15 cellular contexts compared by ENCODE assay signal in the genomic region with DNA sequence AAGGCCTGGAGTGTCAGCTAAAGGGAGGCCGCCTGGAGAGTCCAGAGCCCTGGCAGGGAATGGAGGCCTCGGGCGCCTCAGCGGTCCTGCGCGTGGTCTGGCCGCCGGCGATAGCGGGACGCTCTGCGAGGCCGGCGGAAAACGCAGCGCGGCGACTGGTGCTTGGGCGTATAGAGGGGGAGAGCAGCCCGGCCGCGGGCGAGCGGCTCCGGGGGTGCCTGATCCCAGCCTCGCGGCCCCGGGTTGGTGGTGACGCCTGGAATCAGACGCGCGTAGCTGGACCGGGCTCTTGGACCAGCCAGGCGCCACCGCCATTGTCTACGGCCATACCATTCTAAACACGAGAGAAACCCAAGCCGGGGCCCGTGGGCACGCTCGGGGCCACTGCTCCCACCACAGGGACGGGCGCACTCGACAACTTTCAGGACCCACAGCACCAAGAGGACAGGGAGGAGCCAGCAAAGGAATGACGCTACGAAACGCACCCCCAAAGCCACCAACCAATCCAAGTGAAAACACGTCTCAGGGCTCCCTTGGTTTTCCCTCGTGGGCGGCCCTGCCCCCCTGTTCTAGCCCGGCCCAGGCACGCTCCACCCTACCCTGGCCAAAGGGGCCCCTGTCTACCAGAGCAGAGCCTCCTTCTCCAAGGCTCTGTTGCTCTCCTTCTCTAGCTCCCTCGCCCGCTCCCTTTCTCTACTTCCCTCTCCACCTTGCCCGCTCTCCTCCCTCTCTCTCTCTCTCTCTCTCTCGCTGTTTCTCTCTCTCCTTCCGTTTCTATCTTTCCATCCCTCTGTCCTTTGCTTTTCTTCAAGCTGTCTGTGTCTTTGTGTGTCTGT. TPM values are rescaled to one million over a fixed set of nuclear protein-coding genes. Genes with fewer than 3 reads are reported as not detected.
DNase-seq lines count a peak whose midpoint lies in the region; ATAC-seq and TF ChIP-seq lines count a peak whose summit lies in the region.
"Had no signal": no experiment of that assay in that cellular context is flagged by ENCODE, and none has a peak within 500 bp of the region (broad histone marks: within the 10 kb centered on the region; RNA-seq: fewer than 3 reads in every experiment).

No MANE protein-coding gene starts in this region.

- CTCF ChIA-PET in CD4-positive, alpha-beta T cell (lab: Charles Lee) = no interaction called here

- no peak for TF ChIP-seq CTCF in CD4-positive, alpha-beta T cell (IDR thresholded peaks at IDR 0.05)
- TF ChIP-seq CTCF in GM13977 (IDR thresholded peaks at IDR 0.05; ENCODE audit: extremely low read depth, insufficient read depth, missing control alignments) = no peak

- POLR2A ChIA-PET in CD4-positive, alpha-beta T cell (lab: Charles Lee) = no interaction called here

- peaks cover 52% of the 10 kb centered on the region for H3K27me3 ChIP-seq in CD4-positive, alpha-beta T cell (ENCODE audit: control insufficient read depth, insufficient read depth, low read length)

- peak overlapping the region; percentile 85 for H3K4me3 Mint-ChIP-seq in CD4-positive, alpha-beta T cell
- H3K4me3 Mint-ChIP-seq in activated T-helper 2 cell treated with anti-CD3 and anti-CD28 coated beads, Interferon-gamma antibody, Interleukin-2, Interleukin-4, amounts not matched to agents 10 μg/mL and 5 μg/mL and 100 μg/mL, durations not matched to agents 14 hours and 24 hours and 36 hours (ENCODE audit: low read depth) = peak overlapping the region; percentile 9
- H3K4me3 Mint-ChIP-seq: nephron progenitor cell had no signal

- peaks cover 65% of the 10 kb centered on the region for H3K27me3 Mint-ChIP-seq in CD4-positive, alpha-beta T cell
- H3K27me3 Mint-ChIP-seq in activated T-helper 2 cell treated with anti-CD3 and anti-CD28 coated beads, Interferon-gamma antibody, Interleukin-2, Interleukin-4, amounts not matched to agents 10 μg/mL and 5 μg/mL and 100 μg/mL, durations not matched to agents 14 hours and 24 hours and 36 hours (ENCODE audit: low read depth) = peaks cover 56% of the 10 kb centered on the region

- H3K27ac Mint-ChIP-seq in CD4-positive, alpha-beta T cell = no peak overlapping the region
- H3K27ac Mint-ChIP-seq in activated T-helper 2 cell treated with anti-CD3 and anti-CD28 coated beads, Interferon-gamma antibody, Interleukin-2, Interleukin-4, amounts not matched to agents 10 μg/mL and 5 μg/mL and 100 μg/mL, durations not matched to agents 14 hours and 24 hours and 36 hours = peak overlapping the region; percentile 70
- H3K27ac Mint-ChIP-seq: nephron progenitor cell had no signal

- H3K27ac ChIP-seq in CD4-positive, alpha-beta T cell (ENCODE audit: low read depth, low read length) = no peak overlapping the region
- H3K27ac ChIP-seq: tibial nerve had no signal

- in situ Hi-C loops in GM13977 (cut with MboI; ENCODE audit: low pct_unique_long_range_greater_than_20kb, low sequenced_read_pairs, unreplicated experiment) = no loop called here

- no peaks in the 10 kb centered on the region for H3K9me3 ChIP-seq in CD4-positive, alpha-beta T cell (ENCODE audit: control insufficient read depth, low read length)

- H3K36me3 Mint-ChIP-seq in CD4-positive, alpha-beta T cell (ENCODE audit: low read depth) = no peaks in the 10 kb centered on the region
- peaks cover 11% of the 10 kb centered on the region for H3K36me3 Mint-ChIP-seq in activated T-helper 2 cell treated with anti-CD3 and anti-CD28 coated beads, Interferon-gamma antibody, Interleukin-2, Interleukin-4, amounts not matched to agents 10 μg/mL and 5 μg/mL and 100 μg/mL, durations not matched to agents 14 hours and 24 hours and 36 hours (ENCODE audit: low read depth)

- intact Hi-C loops in CD4-positive, alpha-beta T cell (cut with DNase I, micrococcal nuclease) = no loop called here
- intact Hi-C loops in activated T-helper 2 cell treated with anti-CD3 and anti-CD28 coated beads, Interferon-gamma antibody, Interleukin-2, Interleukin-4, amounts not matched to agents 10 μg/mL and 5 μg/mL and 100 μg/mL, durations not matched to agents 14 hours and 24 hours and 36 hours (cut with micrococcal nuclease) = no loop called here

- peaks cover 46% of the 10 kb centered on the region for H3K4me1 Mint-ChIP-seq in CD4-positive, alpha-beta T cell (ENCODE audit: low read depth)
- peaks cover 14% of the 10 kb centered on the region for H3K4me1 Mint-ChIP-seq in activated T-helper 2 cell treated with anti-CD3 and anti-CD28 coated beads, Interferon-gamma antibody, Interleukin-2, Interleukin-4, amounts not matched to agents 10 μg/mL and 5 μg/mL and 100 μg/mL, durations not matched to agents 14 hours and 24 hours and 36 hours (ENCODE audit: low read depth)
- H3K4me1 Mint-ChIP-seq: nephron progenitor cell had no signal

- no peaks in the 10 kb centered on the region for H3K9me3 Mint-ChIP-seq in CD4-positive, alpha-beta T cell
- H3K9me3 Mint-ChIP-seq in activated T-helper 2 cell treated with anti-CD3 and anti-CD28 coated beads, Interferon-gamma antibody, Interleukin-2, Interleukin-4, amounts not matched to agents 10 μg/mL and 5 μg/mL and 100 μg/mL, durations not matched to agents 14 hours and 24 hours and 36 hours = no peaks in the 10 kb centered on the region

- no peak for DNase-seq in CD4-positive, alpha-beta T cell
- DNase-seq in GM13977 (ENCODE audit: low spot score) (peak; percentile 22), left kidney (ENCODE audit: low read depth, low spot score) (peak; percentile 26), GM03348 (ENCODE audit: low spot score) (no peak), UCSD-AML1 (lab: John Stamatoyannopoulos, UW; ENCODE audit: unreplicated experiment) (no peak)
- DNase-seq in activated T-helper 2 cell treated with anti-CD3 and anti-CD28 coated beads, Interferon-gamma antibody, Interleukin-2, Interleukin-4, amounts not matched to agents 10 μg/mL and 5 μg/mL and 100 μg/mL, durations not matched to agents 14 hours and 24 hours and 36 hours (ENCODE audit: low spot score) = no peak
- DNase-seq: activated gamma-delta T cell treated with Interleukin-2 at 50 U/mL for 16 hours, HCEC 1CT, NCI-H1105, nephron progenitor cell had no signal

- ATAC-seq in CD4-positive, alpha-beta T cell (ENCODE audit: poor library complexity) = no peak
- ATAC-seq in GM19351 (IDR thresholded peaks at IDR 0.05; ENCODE audit: unreplicated experiment) (no peak), GM18519 (IDR thresholded peaks at IDR 0.05; ENCODE audit: low FRiP score, unreplicated experiment) (no peak)

RNA-seq across cellular contexts. Expression of a gene that starts 7.8 kb away (rescaled TPM):
- not detected for total RNA-seq in CD4-positive, alpha-beta T cell
- not detected in 2 replicates for total RNA-seq in activated T-helper 2 cell treated with anti-CD3 and anti-CD28 coated beads, Interferon-gamma antibody, Interleukin-2, Interleukin-4, amounts not matched to agents 10 μg/mL and 5 μg/mL and 100 μg/mL, durations not matched to agents 14 hours and 24 hours and 36 hours
- total RNA-seq: cerebellum, skeletal muscle tissue, tibial nerve had no signal

RNA-seq across cellular contexts. Expression of a gene that starts 45.1 kb away (rescaled TPM):
- not detected for total RNA-seq in CD4-positive, alpha-beta T cell
- not detected in 2 replicates for total RNA-seq in activated T-helper 2 cell treated with anti-CD3 and anti-CD28 coated beads, Interferon-gamma antibody, Interleukin-2, Interleukin-4, amounts not matched to agents 10 μg/mL and 5 μg/mL and 100 μg/mL, durations not matched to agents 14 hours and 24 hours and 36 hours
- total RNA-seq: cerebellum, skeletal muscle tissue, tibial nerve had no signal

Comparison
In these comparisons a context has a peak if more than half of its experiments do, and no peak if none do; other contexts are left out.
1. DNase-seq: peak in GM13977 (single experiment) and left kidney (single experiment); none in CD4-positive, alpha-beta T cell (0 of 10), activated T-helper 2 cell treated with anti-CD3 and anti-CD28 coated beads, Interferon-gamma antibody, Interleukin-2, Interleukin-4, amounts not matched to agents 10 μg/mL and 5 μg/mL and 100 μg/mL, durations not matched to agents 14 hours and 24 hours and 36 hours (single experiment), GM03348 (single experiment) and UCSD-AML1 (single experiment).